Comparison of ENCODE assay signal across 8 cellular contexts in genomic region chr4:56466296-56466761, GRCh38. TPM values are rescaled to one million over a fixed set of nuclear protein-coding genes. Genes with fewer than 3 reads are reported as not detected.
DNase-seq lines count a peak whose midpoint lies in the region; ATAC-seq and TF ChIP-seq lines count a peak whose summit lies in the region.
"Not testable (repeated sequence)": the region's sequence is repeated elsewhere in the genome, so short reads cannot be mapped to it uniquely, and the experiment has no call there.

No MANE protein-coding gene starts in this region.

- not testable (repeated sequence) for H3K27ac ChIP-seq in HUES64 (ENCODE audit: low read depth, low read length); ovary
- H3K27ac ChIP-seq in Peyer's patch (peak overlapping the region in 3 of 4 donors; percentile 82 to 90 (median 89)), upper lobe of right lung (peak overlapping the region; percentile 92)

- not testable (repeated sequence) for TF ChIP-seq CTCF in Peyer's patch (IDR thresholded peaks at IDR 0.05); ovary (IDR thresholded peaks at IDR 0.05); upper lobe of right lung (IDR thresholded peaks at IDR 0.05)

- WGBS in HUES64 = 24% methylated on average over 6 of the region's 8 CpGs
- 8 to 21% (median 12%) methylated on average over 8 of the region's 8 CpGs for WGBS in ovary, 3 donors

- H3K4me1 Mint-ChIP-seq in immature natural killer cell = peaks cover 52 to 68% of the 10 kb centered on the region in 2 donors

- H3K36me3 Mint-ChIP-seq in immature natural killer cell = peaks cover 0 to 13% (median 12%) of the 10 kb centered on the region in 3 donors

- H3K4me1 ChIP-seq in HUES64 (ENCODE audit: insufficient read depth, low read length) = peaks cover 15% of the 10 kb centered on the region; the same call in 1 of the 2 replicates
- peaks cover 0 to 29% (median 11%) of the 10 kb centered on the region in 4 donors for H3K4me1 ChIP-seq in Peyer's patch
- peaks cover 22% of the 10 kb centered on the region for H3K4me1 ChIP-seq in endocrine pancreas (ENCODE audit: control insufficient read depth, insufficient read depth, low read length)
- peaks cover 12% of the 10 kb centered on the region for H3K4me1 ChIP-seq in ovary (ENCODE audit: insufficient read depth)
- H3K4me1 ChIP-seq in upper lobe of right lung = peaks cover 22% of the 10 kb centered on the region

- not testable (repeated sequence) for H3K27me3 ChIP-seq in HUES64 (ENCODE audit: insufficient read depth, low read length); Peyer's patch; endocrine pancreas (ENCODE audit: control insufficient read depth, insufficient read depth, low read length); ovary; upper lobe of right lung

- TF ChIP-seq EP300 in ovary (IDR thresholded peaks at IDR 0.05) = not testable (repeated sequence)

- intact Hi-C loops in ovary (cut with DNase I); upper lobe of right lung (cut with DNase I): not testable (repeated sequence)

- peak overlapping the region; percentile 91 to 99 (median 95) for H3K27ac Mint-ChIP-seq in immature natural killer cell

- H3K9me3 ChIP-seq in HUES64 (ENCODE audit: insufficient read depth, low read depth, low read length); Peyer's patch; endocrine pancreas (ENCODE audit: control insufficient read depth, low read length); ovary; upper lobe of right lung: not testable (repeated sequence)

- TF ChIP-seq POLR2A in Peyer's patch (IDR thresholded peaks at IDR 0.05) = peak; percentile 72 to 76
- TF ChIP-seq POLR2A in ovary (IDR thresholded peaks at IDR 0.05) = not testable (repeated sequence)

- H3K4me3 Mint-ChIP-seq in immature natural killer cell = peak overlapping the region; percentile 94 to 100 (median 98)

- H3K27me3 Mint-ChIP-seq in immature natural killer cell (ENCODE audit: low read depth in 3 of 3) = not testable (repeated sequence)

- H3K4me3 ChIP-seq in HUES64 (ENCODE audit: low read length) (peak overlapping the region; percentile 88), Peyer's patch (peak overlapping the region; percentile 71 to 95 (median 87)), endocrine pancreas (ENCODE audit: control insufficient read depth, insufficient read depth, low read length) (peak overlapping the region; percentile 92), ovary (peak overlapping the region; percentile 94), upper lobe of right lung (peak overlapping the region; percentile 97)

- DNase-seq in EH (ENCODE audit: low read depth) (peak; percentile 91), Peyer's patch (peak in 1 of 3 donors; percentile 62)
- peak; percentile 23 for DNase-seq in activated T-cell treated with anti-CD3 and anti-CD28 coated beads, Interleukin-2, amount 50 U/mL, for 1 hour
- not testable (repeated sequence) for DNase-seq in immature natural killer cell, ovary, upper lobe of right lung

- peak overlapping the region; percentile 86 for H3K9ac ChIP-seq in HUES64 (ENCODE audit: low read depth, low read length)
- not testable (repeated sequence) for H3K9ac ChIP-seq in endocrine pancreas (ENCODE audit: control insufficient read depth, insufficient read depth, low read length)

- H3K36me3 ChIP-seq in HUES64 (ENCODE audit: insufficient read depth, low read length) (peaks cover 39% of the 10 kb centered on the region), Peyer's patch (peaks cover 0 to 11% (median 0%) of the 10 kb centered on the region in 3 donors), upper lobe of right lung (peaks cover 20% of the 10 kb centered on the region)
- not testable (repeated sequence) for H3K36me3 ChIP-seq in endocrine pancreas (ENCODE audit: control insufficient read depth, insufficient read depth, low read length); ovary

- peak; percentile 3 for ATAC-seq in upper lobe of right lung

- not testable (repeated sequence) for H3K9me3 Mint-ChIP-seq in immature natural killer cell

RNA-seq across cellular contexts. Expression of gene SRP72, which starts 1.1 kb away (rescaled TPM):
- polyA plus RNA-seq in HUES64 (2013, experiment 1 of 2) = 96.8 TPM
- polyA plus RNA-seq in HUES64 (2013, experiment 2 of 2) = 96.0 TPM
- 100 to 1,000 TPM in 1 of 4 donors, 10 to 100 TPM in 3; 28.9 to 191 (median 38.4) TPM for total RNA-seq in Peyer's patch
- polyA plus RNA-seq in immature natural killer cell = 100 to 1,000 TPM; 134 to 163 (median 160) TPM
- 100 to 1,000 TPM in 2 of 7 donors, 10 to 100 TPM in 5; 48.6 to 128 (median 88.7) TPM for total RNA-seq in ovary
- 10 to 100 TPM; 33.8 to 78.8 TPM for polyA plus RNA-seq in ovary
- total RNA-seq in upper lobe of right lung = 85.4 TPM

RNA-seq across cellular contexts. Expression of gene PAICS, which starts 30.3 kb away (rescaled TPM):
- 328 TPM for polyA plus RNA-seq in HUES64 (2013, experiment 1 of 2)
- polyA plus RNA-seq in HUES64 (2013, experiment 2 of 2) = 347 TPM
- total RNA-seq in Peyer's patch = 10 to 100 TPM; 21.7 to 30.5 (median 25.4) TPM
- 10 to 100 TPM; 10.7 to 19.8 (median 13.7) TPM for polyA plus RNA-seq in immature natural killer cell
- 10 to 100 TPM; 17.2 to 83.0 (median 48.3) TPM for total RNA-seq in ovary
- polyA plus RNA-seq in ovary = 10 to 100 TPM; 29.0 to 53.4 TPM
- 23.6 TPM for total RNA-seq in upper lobe of right lung

RNA-seq across cellular contexts. Expression of gene PPAT, which starts 30.9 kb away (rescaled TPM):
- 54.8 TPM for polyA plus RNA-seq in HUES64 (2013, experiment 1 of 2)
- polyA plus RNA-seq in HUES64 (2013, experiment 2 of 2) = 54.0 TPM
- total RNA-seq in Peyer's patch (1 to 10 TPM; 1.6 to 5.0 (median 2.3) TPM), ovary (10 to 100 TPM in 6 of 7 donors, 1 to 10 TPM in 1; 6.2 to 14.8 (median 12.5) TPM), upper lobe of right lung (5.8 TPM)
- polyA plus RNA-seq in immature natural killer cell (1 to 10 TPM; 1.9 to 8.4 (median 6.8) TPM), ovary (1 to 10 TPM; 4.7 to 8.0 TPM)

RNA-seq across cellular contexts. Expression of gene ARL9, which starts 39.3 kb away (rescaled TPM):
- 0.65 TPM for polyA plus RNA-seq in HUES64 (2013, experiment 1 of 2)
- 0.89 TPM for polyA plus RNA-seq in HUES64 (2013, experiment 2 of 2)
- not detected for total RNA-seq in Peyer's patch
- under 1 TPM in 1 of 3 donors, not detected in 2; 0.28 TPM for polyA plus RNA-seq in immature natural killer cell
- total RNA-seq in ovary = 1 to 10 TPM in 2 of 7 donors, under 1 TPM in 3, not detected in 2; 0.47 to 1.3 (median 0.88) TPM
- 1 to 10 TPM in 1 of 2 donors, under 1 TPM in 1; 0.81 to 1.1 TPM for polyA plus RNA-seq in ovary
- not detected for total RNA-seq in upper lobe of right lung
